ENCODE assay signal across 15 cellular contexts in genomic region chr5:34660444-34660843, GRCh38.
DNase-seq lines count a peak whose midpoint lies in the region; ATAC-seq, FAIRE-seq and TF ChIP-seq lines count a peak whose summit lies in the region.
"Had no signal": no experiment of that assay in that cellular context is flagged by ENCODE, and none has a peak within 500 bp of the region (broad histone marks: within the 10 kb centered on the region; RNA-seq: fewer than 3 reads in every experiment).

No MANE protein-coding gene starts in this region.

- H3K27me3 ChIP-seq in adipocyte (replicated peaks; ENCODE audit: control insufficient read depth, insufficient read depth, low read length) = no peaks in the 10 kb centered on the region
- H3K27me3 ChIP-seq: breast epithelium, Peyer's patch had no signal

- peaks cover 13% of the 10 kb centered on the region for H3K4me1 ChIP-seq in adipocyte (ENCODE audit: control insufficient read depth, insufficient read depth, low read length)
- H3K4me1 ChIP-seq: breast epithelium had no signal

- DNase-seq in AG04449 (ENCODE audit: low read depth, low spot score) (peak; percentile 99), HTR-8/SVneo (ENCODE audit: insufficient read length, low spot score) (no peak), adipocyte (ENCODE audit: low read depth) (peak; percentile 84), glomerular visceral epithelial cell (ENCODE audit: extremely low spot score) (peak; percentile 92), NCI-H2171 treated with DMSO at 0.1 percent for 48 hours (lab: John Stamatoyannopoulos, UW) (no peak)
- DNase-seq in activated CD4-positive, alpha-beta T cell treated with anti-CD3 and anti-CD28 coated beads, Interleukin-2, amount 50 U/mL, for 4 hours = no peak
- DNase-seq: activated B cell treated with CpG ODN at 0.5 μM for 24 hours; activated T-cell treated with anti-CD3 and anti-CD28 coated beads, Interleukin-2, amount 50 U/mL, for 24 hours; gastrocnemius medialis; occipital lobe; Peyer's patch had no signal

- H3K9ac ChIP-seq in adipocyte (ENCODE audit: low read length) = no peak overlapping the region

- ATAC-seq in GM21423 (IDR thresholded peaks at IDR 0.05; ENCODE audit: unreplicated experiment) = no peak
- no peak for ATAC-seq in HG03039 (IDR thresholded peaks at IDR 0.05; ENCODE audit: unreplicated experiment)
- ATAC-seq: gastrocnemius medialis had no signal

- POLR2A ChIA-PET in AG04449 (lab: Yijun Ruan, JAX) = interaction anchor here (0.6 to 1.2 kb wide), 2 partner anchors 25 to 58 kb away, joined by 3 to 5 read pairs; no protein-coding TSS in a partner anchor

- H3K4me3 ChIP-seq in AG04449 (ENCODE audit: low read depth, low read length) (peak overlapping the region; percentile 29; the same call in 1 of the 2 replicates), adipocyte (ENCODE audit: low read length) (no peak overlapping the region)
- H3K4me3 ChIP-seq: breast epithelium, gastrocnemius medialis, Peyer's patch had no signal

- H3K9me3 ChIP-seq in adipocyte (ENCODE audit: control insufficient read depth, low read length) = no peaks in the 10 kb centered on the region
- H3K9me3 ChIP-seq: breast epithelium, gastrocnemius medialis, Peyer's patch had no signal

- no peaks in the 10 kb centered on the region for H3K36me3 ChIP-seq in adipocyte (ENCODE audit: control insufficient read depth, insufficient read depth, low read length, severe bottlenecking)
- H3K36me3 ChIP-seq: breast epithelium, gastrocnemius medialis, Peyer's patch had no signal

- no peak for TF ChIP-seq CTCF in AG04449 (IDR thresholded peaks at IDR 0.05; ENCODE audit: insufficient read depth, low read length, missing control alignments)

- CTCF ChIA-PET in AG04449 (lab: Yijun Ruan, JAX) = interaction anchor here (1.9 kb wide), 1 partner anchor 174 kb away, joined by 4 read pairs; no protein-coding TSS in a partner anchor

- peak; percentile 16 for FAIRE-seq in HTR-8/SVneo (lab: Jason Lieb, UNC)
- FAIRE-seq: G401.6 had no signal

Comparison
In these comparisons a context has a peak if more than half of its experiments do, and no peak if none do; other contexts are left out.
1. DNase-seq: peak in AG04449 (single experiment), adipocyte (single experiment) and glomerular visceral epithelial cell (single experiment); none in HTR-8/SVneo (single experiment), NCI-H2171 treated with DMSO at 0.1 percent for 48 hours (single experiment) and activated CD4-positive, alpha-beta T cell treated with anti-CD3 and anti-CD28 coated beads, Interleukin-2, amount 50 U/mL, for 4 hours (0 of 2).